Comparison of ENCODE assay signal across 7 cellular contexts in genomic region chr7:137903382-137904169, GRCh38. TPM values are rescaled to one million over a fixed set of nuclear protein-coding genes. Genes with fewer than 3 reads are reported as not detected.
DNase-seq lines count a peak whose midpoint lies in the region; ATAC-seq and TF ChIP-seq lines count a peak whose summit lies in the region.

No MANE protein-coding gene starts in this region.

- intact Hi-C loops in left ventricle myocardium inferior (cut with micrococcal nuclease), result loop anchor here (2.0 to 5.0 kb wide), 2 partner anchors 105 to 246 kb away; no protein-coding TSS in a partner anchor

- no peaks in the 10 kb centered on the region for H3K27me3 ChIP-seq in left ventricle myocardium inferior (ENCODE audit: low read depth)

- peak; percentile 58; the same call in 1 of the 2 replicates for TF ChIP-seq CTCF in GM12875 (IDR thresholded peaks at IDR 0.05; ENCODE audit: borderline replicate concordance, insufficient read depth, low read depth, low read length)
- TF ChIP-seq CTCF in left ventricle myocardium inferior (IDR thresholded peaks at IDR 0.05; ENCODE audit: borderline replicate concordance), result peak; percentile 87
- peak; percentile 70 for TF ChIP-seq CTCF in retinal pigment epithelial cell (conservative IDR thresholded peaks at IDR 0.05; ENCODE audit: low read depth, low read length)

- H3K4me1 ChIP-seq in left ventricle myocardium inferior, result peaks cover 45% of the 10 kb centered on the region

- H3K9me3 ChIP-seq in left ventricle myocardium inferior (replicated peaks), result no peaks in the 10 kb centered on the region

- H3K4me3 ChIP-seq in GM12875 (ENCODE audit: low read depth, low read length) (no peak overlapping the region), left ventricle myocardium inferior (no peak overlapping the region), retinal pigment epithelial cell (ENCODE audit: low read length) (no peak overlapping the region)

- peak overlapping the region; percentile 39 for H3K27ac ChIP-seq in left ventricle myocardium inferior (replicated peaks)

- peak; percentile 87 for DNase-seq in NCI-H1092 treated with DMSO at 0.1 percent for 48 hours (lab: John Stamatoyannopoulos, UW)
- DNase-seq in SK-N-DZ (ENCODE audit: low spot score), result peak; percentile 76
- DNase-seq in activated naive CD8-positive, alpha-beta T cell treated with anti-CD3 and anti-CD28 coated beads, Interleukin-2, amount 50 U/mL, for 16 hours (ENCODE audit: low read depth, low spot score), result peak; percentile 19
- DNase-seq in left ventricle myocardium inferior, result no peak
- no peak for DNase-seq in retinal pigment epithelial cell (ENCODE audit: low read depth)

- ATAC-seq in HG02610 (IDR thresholded peaks at IDR 0.05; ENCODE audit: unreplicated experiment), result peak; percentile 83

- H3K36me3 ChIP-seq in left ventricle myocardium inferior, result peaks cover 68% of the 10 kb centered on the region

RNA-seq across cellular contexts. Expression of gene DGKI, which starts 56.8 kb away (rescaled TPM):
- 7.1 and 8.4 TPM in 2 replicates for polyA plus RNA-seq in SK-N-DZ (2014; cell fraction: cytosol; rRNA removed)
- polyA plus RNA-seq in SK-N-DZ (2014; cell fraction: nucleus; rRNA removed), result 9.7 and 13.1 TPM in 2 replicates
- total RNA-seq in left ventricle myocardium inferior, result 1.3 TPM

Comparison
In these comparisons a context has a peak if more than half of its experiments do, and no peak if none do; other contexts are left out.
1. DNase-seq: peak in NCI-H1092 treated with DMSO at 0.1 percent for 48 hours (single experiment), SK-N-DZ (single experiment) and activated naive CD8-positive, alpha-beta T cell treated with anti-CD3 and anti-CD28 coated beads, Interleukin-2, amount 50 U/mL, for 16 hours (single experiment); none in left ventricle myocardium inferior (single experiment) and retinal pigment epithelial cell (single experiment).
2. Peak in every context shown above with its lines, with median percentiles within 50 percentile points of each other: CTCF ChIP-seq.